9 cellular contexts compared by ENCODE assay signal in the genomic region with DNA sequence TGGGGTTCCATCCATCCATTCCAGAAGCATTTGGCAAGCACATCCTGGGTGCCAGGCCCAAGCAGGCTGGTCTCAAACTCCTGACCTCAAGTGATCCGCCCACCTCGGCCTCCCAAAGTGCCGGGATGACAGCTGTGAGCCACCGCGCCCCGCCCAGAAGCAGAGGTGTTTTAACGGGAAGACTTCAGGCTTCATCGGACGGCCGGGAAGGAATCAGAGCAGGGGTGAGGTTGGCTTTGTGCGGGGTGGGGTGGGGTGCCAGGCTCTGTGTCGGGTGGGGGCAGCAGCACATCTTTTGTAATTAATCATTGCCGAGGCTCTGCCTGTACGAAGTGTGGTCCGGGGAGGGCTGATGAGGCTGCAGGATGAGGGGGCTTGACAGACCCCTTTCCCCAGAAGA.
"Had no signal": no experiment of that assay in that cellular context is flagged by ENCODE, and none has a peak within 500 bp of the region (broad histone marks: within the 10 kb centered on the region; RNA-seq: fewer than 3 reads in every experiment).

No MANE protein-coding gene starts in this region.

- H3K27ac Mint-ChIP-seq: activated naive CD8-positive, alpha-beta T cell; naive thymus-derived CD4-positive, alpha-beta T cell; T-helper 17 cell had no signal

- H3K4me3 Mint-ChIP-seq: activated naive CD8-positive, alpha-beta T cell; effector memory CD8-positive, alpha-beta T cell; immature natural killer cell; naive thymus-derived CD4-positive, alpha-beta T cell; T-helper 17 cell had no signal

- DNase-seq: activated CD4-positive, alpha-beta T cell treated with anti-CD3 and anti-CD28 coated beads for 4 hours; dermis blood vessel endothelial cell; effector memory CD8-positive, alpha-beta T cell; foreskin keratinocyte; immature natural killer cell; SJCRH30; T-helper 17 cell had no signal

- ATAC-seq: effector memory CD8-positive, alpha-beta T cell; foreskin keratinocyte; naive thymus-derived CD4-positive, alpha-beta T cell; T-helper 17 cell had no signal

- H3K27me3 Mint-ChIP-seq: activated naive CD8-positive, alpha-beta T cell; effector memory CD8-positive, alpha-beta T cell; naive thymus-derived CD4-positive, alpha-beta T cell; T-helper 17 cell had no signal

- H3K9me3 Mint-ChIP-seq: effector memory CD8-positive, alpha-beta T cell; naive thymus-derived CD4-positive, alpha-beta T cell had no signal
